29 cellular contexts compared by ENCODE assay signal in the genomic region with DNA sequence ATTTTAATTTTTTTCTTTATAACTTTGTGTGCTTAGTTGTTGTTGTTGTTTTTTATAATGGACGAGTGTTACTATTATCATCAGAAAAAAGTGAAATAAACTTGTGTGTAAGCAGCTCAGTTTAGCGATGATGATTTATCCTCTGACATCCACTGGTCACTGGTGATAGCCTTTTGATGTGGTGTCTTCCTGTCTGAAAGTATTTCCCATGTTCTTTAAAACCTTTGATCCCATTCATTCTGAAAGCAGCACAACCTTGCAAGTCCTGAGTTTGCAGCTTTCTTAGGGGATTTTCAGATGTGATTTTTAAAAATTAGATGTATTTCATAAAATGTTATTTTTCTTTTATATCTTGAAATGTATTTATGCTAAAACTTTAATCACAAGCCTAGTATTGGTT.
"Had no signal": no experiment of that assay in that cellular context is flagged by ENCODE, and none has a peak within 500 bp of the region (broad histone marks: within the 10 kb centered on the region; RNA-seq: fewer than 3 reads in every experiment).

No MANE protein-coding gene starts in this region.

- H3K4me1 ChIP-seq: pancreas, prostate gland, stomach, testis, thyroid gland, upper lobe of right lung had no signal

- H3K27ac ChIP-seq: hepatocyte, left ventricle myocardium inferior, pancreas, prostate gland, skin epidermis, stomach, testis, thyroid gland, upper lobe of right lung had no signal

- H3K27ac Mint-ChIP-seq: mesothelial cell of epicardium; naive B cell; natural killer cell treated with Interleukin-12 subunit alpha and Interleukin-12 subunit beta and Interleukin-15 and Interleukin-18, amount 100 ng/mL, for 72 hours; stimulated activated naive B cell treated with anti-CD40 and anti-IgM and Interleukin-4, amounts not matched to agents 10 μg/mL and 1 μg/mL and 100 μg/mL, for 72 hours had no signal

- H3K9me3 Mint-ChIP-seq: mesothelial cell of epicardium; naive B cell; stimulated activated naive B cell treated with anti-CD40 and anti-IgM and Interleukin-4, amounts not matched to agents 10 μg/mL and 1 μg/mL and 100 μg/mL, for 72 hours had no signal

- H3K36me3 ChIP-seq: left ventricle myocardium inferior, pancreas, prostate gland, stomach, thyroid gland, upper lobe of right lung had no signal

- H3K4me1 Mint-ChIP-seq: mesothelial cell of epicardium, naive B cell, neural crest cell had no signal

- H2AFZ ChIP-seq: hepatocyte had no signal

- DNase-seq: islet precursor cell; left ventricle myocardium inferior; mesendoderm; naive B cell; nucleus accumbens; pancreas; posterior cingulate gyrus; retina; right cardiac atrium; stimulated activated CD4-positive, alpha-beta T cell treated with anti-CD3 and anti-CD28 coated beads, Interleukin-12 subunit alpha, Interleukin-12 subunit beta, amount 100 ng/mL, for 4 hours; stimulated activated CD4-positive, alpha-beta T cell treated with anti-CD3 and anti-CD28 coated beads, Interleukin-15, amount 100 ng/mL, for 24 hours; stimulated activated CD4-positive, alpha-beta T cell treated with anti-CD3 and anti-CD28 coated beads, Interleukin-2, amount 100 ng/mL, for 24 hours; stimulated activated CD4-positive, alpha-beta T cell treated with anti-CD3 and anti-CD28 coated beads, Interleukin-4, amount 100 ng/mL, for 1 hour; stimulated activated naive B cell treated with anti-CD40 and anti-IgM and Interleukin-4, amounts not matched to agents 10 μg/mL and 1 μg/mL and 100 μg/mL, for 72 hours; stimulated activated naive CD8-positive, alpha-beta T cell treated with anti-CD3 and anti-CD28 coated beads, Interleukin-15, Interleukin-2, amounts not matched to agents 100 U/mL and 50 U/mL, for 24 hours; stomach; testis; thyroid gland; trophoblast cell; upper lobe of right lung had no signal

- H3K27me3 Mint-ChIP-seq: natural killer cell treated with Interleukin-12 subunit alpha and Interleukin-12 subunit beta and Interleukin-15 and Interleukin-18, amount 100 ng/mL, for 72 hours had no signal

- H3K4me2 ChIP-seq: hepatocyte had no signal

- H3K4me3 ChIP-seq: hepatocyte, left ventricle myocardium inferior, lung, pancreas, prostate gland, skin epidermis, stomach, testis, thyroid gland, upper lobe of right lung had no signal

- FAIRE-seq: pancreas, urothelium cell line had no signal

- H3K79me2 ChIP-seq: hepatocyte had no signal

- H3K27me3 ChIP-seq: hepatocyte, pancreas, stomach, testis, thyroid gland, upper lobe of right lung had no signal

- ATAC-seq: natural killer cell treated with Interleukin-12 subunit alpha and Interleukin-12 subunit beta and Interleukin-15 and Interleukin-18, amount 100 ng/mL, for 72 hours; pancreas; right cardiac atrium; sciatic nerve; stimulated activated naive B cell treated with anti-CD40 and anti-IgM and Interleukin-4, amounts not matched to agents 10 μg/mL and 1 μg/mL and 100 μg/mL, for 72 hours; stimulated activated naive CD8-positive, alpha-beta T cell treated with anti-CD3 and anti-CD28 coated beads, Interleukin-15, Interleukin-2, amounts not matched to agents 100 U/mL and 50 U/mL, for 24 hours; upper lobe of right lung had no signal

- H3K9me3 ChIP-seq: left ventricle myocardium inferior, pancreas, prostate gland, stomach, testis, thyroid gland, upper lobe of right lung had no signal

- H3K4me3 Mint-ChIP-seq: mesothelial cell of epicardium; naive B cell; natural killer cell treated with Interleukin-12 subunit alpha and Interleukin-12 subunit beta and Interleukin-15 and Interleukin-18, amount 100 ng/mL, for 72 hours; neural crest cell; stimulated activated naive B cell treated with anti-CD40 and anti-IgM and Interleukin-4, amounts not matched to agents 10 μg/mL and 1 μg/mL and 100 μg/mL, for 72 hours had no signal

- H3K36me3 Mint-ChIP-seq: mesothelial cell of epicardium; naive B cell; natural killer cell treated with Interleukin-12 subunit alpha and Interleukin-12 subunit beta and Interleukin-15 and Interleukin-18, amount 100 ng/mL, for 72 hours; stimulated activated naive B cell treated with anti-CD40 and anti-IgM and Interleukin-4, amounts not matched to agents 10 μg/mL and 1 μg/mL and 100 μg/mL, for 72 hours had no signal
